26 cellular contexts compared by ENCODE assay signal in the genomic region with DNA sequence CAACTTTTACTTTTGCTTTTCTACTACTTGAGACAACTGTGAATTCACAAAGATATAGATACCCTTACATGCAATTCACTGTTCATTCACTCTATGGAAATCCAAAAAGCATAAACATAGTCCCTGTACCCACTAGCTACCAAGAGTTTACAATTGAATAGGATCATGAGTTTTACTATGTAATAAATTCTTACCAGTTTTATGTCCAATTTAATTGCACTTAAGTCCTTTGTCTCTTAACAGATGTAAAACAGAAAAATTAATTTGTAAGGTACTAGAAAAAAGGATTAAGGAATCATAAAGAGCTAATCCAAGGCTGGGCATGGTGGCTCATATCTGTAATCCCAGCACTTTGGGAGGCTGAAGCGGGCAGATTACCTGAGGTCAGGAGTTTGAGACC.
"Had no signal": no experiment of that assay in that cellular context is flagged by ENCODE, and none has a peak within 500 bp of the region (broad histone marks: within the 10 kb centered on the region; RNA-seq: fewer than 3 reads in every experiment).

No MANE protein-coding gene starts in this region.

- H3K27me3 Mint-ChIP-seq: dendritic cell treated with granulocyte-macrophage colony-stimulating factor and Interleukin-4, amounts not matched to agents 40 ng/mL and 50 ng/mL, for 4 days; effector memory CD8-positive, alpha-beta T cell; naive B cell had no signal

- ATAC-seq: effector memory CD8-positive, alpha-beta T cell; esophagus mucosa; gastrocnemius medialis; heart right ventricle; left cardiac atrium; left lung; left ventricle myocardium superior; mucosa of descending colon had no signal

- DNase-seq: colonic mucosa; cortex of kidney; effector CD8-positive, alpha-beta T cell; effector memory CD8-positive, alpha-beta T cell; endodermal cell; erythroblast; esophagus squamous epithelium; foreskin fibroblast; foreskin melanocyte; gastrocnemius medialis; glutamatergic neuron; head of caudate nucleus; heart right ventricle; hippocampal formation; left cardiac atrium; left ventricle myocardium superior; mammary epithelial cell; mesenchymal stem cell; mucosa of descending colon; naive B cell had no signal

- H3K4me3 Mint-ChIP-seq: dendritic cell treated with granulocyte-macrophage colony-stimulating factor and Interleukin-4, amounts not matched to agents 40 ng/mL and 50 ng/mL, for 4 days; effector memory CD8-positive, alpha-beta T cell; endodermal cell; mesothelial cell of epicardium; naive B cell had no signal

- H3K27me3 ChIP-seq: colonic mucosa, esophagus squamous epithelium, gastrocnemius medialis, heart right ventricle, left lung had no signal

- H3K9me3 ChIP-seq: colonic mucosa, esophagus squamous epithelium, gastrocnemius medialis, heart right ventricle, left lung, mucosa of descending colon had no signal

- H3K36me3 Mint-ChIP-seq: mesothelial cell of epicardium had no signal

- H3K27ac Mint-ChIP-seq: dendritic cell treated with granulocyte-macrophage colony-stimulating factor and Interleukin-4, amounts not matched to agents 40 ng/mL and 50 ng/mL, for 4 days; endodermal cell; mesothelial cell of epicardium had no signal

- H3K27ac ChIP-seq: colonic mucosa, epithelial cell of prostate, esophagus squamous epithelium, gastrocnemius medialis, heart right ventricle, left lung had no signal

- H3K4me3 ChIP-seq: colonic mucosa, esophagus squamous epithelium, gastrocnemius medialis, heart right ventricle, left lung, lung, mucosa of descending colon had no signal

- H3K4me1 Mint-ChIP-seq: endodermal cell had no signal

- H3K36me3 ChIP-seq: colonic mucosa, esophagus squamous epithelium, gastrocnemius medialis, heart right ventricle, left lung had no signal

- H3K9me3 Mint-ChIP-seq: dendritic cell treated with granulocyte-macrophage colony-stimulating factor and Interleukin-4, amounts not matched to agents 40 ng/mL and 50 ng/mL, for 4 days; effector memory CD8-positive, alpha-beta T cell; endodermal cell; mesothelial cell of epicardium; naive B cell had no signal
